ENCODE assay signal across 17 cellular contexts in the genomic region with DNA sequence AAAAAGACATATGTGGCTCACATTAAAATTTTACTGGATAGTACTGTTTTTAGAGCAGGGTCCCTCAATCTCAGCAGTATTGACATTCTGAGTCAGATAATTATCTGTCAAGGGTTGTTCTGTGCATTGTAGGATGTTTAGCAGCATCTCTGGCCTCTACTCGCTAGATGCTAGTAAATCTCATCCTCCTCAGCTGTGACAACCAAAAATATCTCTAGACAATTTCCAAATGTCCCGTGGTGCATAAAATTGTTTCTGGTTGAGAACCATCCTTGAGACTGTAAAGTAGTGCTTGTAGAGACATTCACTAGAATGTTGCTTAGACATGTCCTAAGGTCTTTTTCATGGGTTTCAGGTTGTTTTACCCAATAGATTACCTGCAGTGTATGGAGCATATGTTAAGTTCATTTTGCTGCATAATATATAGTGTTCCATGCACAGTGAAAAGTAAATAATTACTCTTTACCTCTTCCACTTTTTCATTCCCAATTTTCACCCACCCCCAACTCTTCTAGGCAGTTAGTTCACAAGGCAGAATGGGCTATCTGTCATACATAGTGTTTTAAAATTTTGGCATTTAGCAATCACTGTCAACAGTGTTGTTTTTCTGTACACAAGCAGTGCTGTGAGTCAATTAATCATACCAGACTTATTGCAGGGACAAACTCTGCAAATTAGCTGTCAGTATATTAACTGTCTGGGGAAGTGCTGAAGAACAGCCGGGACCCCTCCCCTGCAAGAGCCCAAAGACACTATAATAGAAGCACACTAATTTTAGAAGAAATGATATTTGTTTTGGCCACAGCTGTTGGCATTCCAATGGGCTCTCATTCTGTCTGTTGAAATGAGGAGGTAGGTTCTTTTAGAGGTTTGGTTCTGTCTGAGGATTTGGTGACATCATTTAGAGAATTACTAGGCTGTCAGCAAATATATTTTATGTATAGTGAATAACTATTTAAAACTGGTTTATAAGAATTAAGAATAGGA.
"Had no signal": no experiment of that assay in that cellular context is flagged by ENCODE, and none has a peak within 500 bp of the region (broad histone marks: within the 10 kb centered on the region; RNA-seq: fewer than 3 reads in every experiment).

No MANE protein-coding gene starts in this region.

- H3K27ac ChIP-seq: foreskin keratinocyte, hepatocyte, sigmoid colon had no signal

- H3K27me3 ChIP-seq: foreskin keratinocyte, hepatocyte, sigmoid colon had no signal

- H3K4me1 ChIP-seq: foreskin keratinocyte, sigmoid colon had no signal

- DNase-seq: activated CD4-positive, alpha-beta T cell treated with anti-CD3 and anti-CD28 coated beads for 1 hour; activated CD4-positive, alpha-beta T cell treated with anti-CD3 and anti-CD28 coated beads, Interleukin-2, amount 50 U/mL, for 4 hours; activated CD8-positive, alpha-beta memory T cell treated with anti-CD3 and anti-CD28 coated beads for 24 hours; activated CD8-positive, alpha-beta memory T cell treated with anti-CD3 and anti-CD28 coated beads, Interleukin-2, amount 50 U/mL, for 4 hours; activated T-cell treated with anti-CD3 and anti-CD28 coated beads, Interleukin-2, amount 50 U/mL, for 24 hours; foreskin keratinocyte; naive B cell; occipital lobe; posterior cingulate gyrus; sigmoid colon; stimulated activated CD4-positive, alpha-beta T cell treated with anti-CD3 and anti-CD28 coated beads, Interleukin-4, amount 100 ng/mL, for 1 hour; stimulated activated naive CD4-positive, alpha-beta T cell treated with Interleukin-2 at 50 U/mL for 16 hours; T-helper 1 cell; T-helper 9 cell had no signal

- ATAC-seq: activated T-helper 17 cell treated with anti-CD3 and anti-CD28 coated beads, Interleukin-2, amount 50 U/mL, for 72 hours; foreskin keratinocyte had no signal

- H3K36me3 ChIP-seq: sigmoid colon had no signal

- H3K4me3 ChIP-seq: coronary artery, hepatocyte, sigmoid colon had no signal
